In the genomic region with DNA sequence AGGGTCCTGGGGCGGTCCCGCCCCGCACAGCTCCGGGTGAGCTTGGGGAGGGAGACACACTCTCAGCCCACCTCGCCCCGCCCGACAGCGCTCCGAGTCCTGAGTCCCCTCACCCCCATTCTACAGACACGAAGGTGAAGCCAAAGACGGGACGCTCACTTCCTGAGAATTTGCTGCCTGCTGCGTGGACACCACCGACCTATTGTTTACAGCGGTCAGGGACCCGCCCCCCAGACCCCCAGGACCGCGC, we compare ENCODE assay signal across 1 cellular context.
TF ChIP-seq lines count a peak whose summit lies in the region.

No MANE protein-coding gene starts in this region.

TF ChIP-seq in HEK293, 187 proteins besides CTCF, POLR2A, EP300 and RAD21 (continued from another document):
- TF ChIP-seq, protein P1, sequence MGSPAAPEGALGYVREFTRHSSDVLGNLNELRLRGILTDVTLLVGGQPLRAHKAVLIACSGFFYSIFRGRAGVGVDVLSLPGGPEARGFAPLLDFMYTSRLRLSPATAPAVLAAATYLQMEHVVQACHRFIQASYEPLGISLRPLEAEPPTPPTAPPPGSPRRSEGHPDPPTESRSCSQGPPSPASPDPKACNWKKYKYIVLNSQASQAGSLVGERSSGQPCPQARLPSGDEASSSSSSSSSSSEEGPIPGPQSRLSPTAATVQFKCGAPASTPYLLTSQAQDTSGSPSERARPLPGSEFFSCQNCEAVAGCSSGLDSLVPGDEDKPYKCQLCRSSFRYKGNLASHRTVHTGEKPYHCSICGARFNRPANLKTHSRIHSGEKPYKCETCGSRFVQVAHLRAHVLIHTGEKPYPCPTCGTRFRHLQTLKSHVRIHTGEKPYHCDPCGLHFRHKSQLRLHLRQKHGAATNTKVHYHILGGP (tag by site-specific recombination; IDR thresholded peaks at IDR 0.05) = no peak
- TF ChIP-seq ZNF302 (tag by site-specific recombination; IDR thresholded peaks at IDR 0.05; ENCODE audit: low read depth) (no peak), ZNF785 (tag by site-specific recombination; IDR thresholded peaks at IDR 0.05) (no peak), ZNF561 (tag by site-specific recombination; IDR thresholded peaks at IDR 0.05; ENCODE audit: borderline replicate concordance) (no peak), ZBTB48 (tag by site-specific recombination; IDR thresholded peaks at IDR 0.05) (no peak)
- TF ChIP-seq, protein P2, sequence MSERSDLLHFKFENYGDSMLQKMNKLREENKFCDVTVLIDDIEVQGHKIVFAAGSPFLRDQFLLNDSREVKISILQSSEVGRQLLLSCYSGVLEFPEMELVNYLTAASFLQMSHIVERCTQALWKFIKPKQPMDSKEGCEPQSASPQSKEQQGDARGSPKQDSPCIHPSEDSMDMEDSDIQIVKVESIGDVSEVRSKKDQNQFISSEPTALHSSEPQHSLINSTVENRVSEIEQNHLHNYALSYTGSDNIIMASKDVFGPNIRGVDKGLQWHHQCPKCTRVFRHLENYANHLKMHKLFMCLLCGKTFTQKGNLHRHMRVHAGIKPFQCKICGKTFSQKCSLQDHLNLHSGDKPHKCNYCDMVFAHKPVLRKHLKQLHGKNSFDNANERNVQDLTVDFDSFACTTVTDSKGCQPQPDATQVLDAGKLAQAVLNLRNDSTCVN (tag by site-specific recombination; optimal IDR thresholded peaks at IDR 0.05) = no peak
